Comparison of ENCODE assay signal across 15 cellular contexts in genomic region chr13:73365240-73365639, GRCh38.
DNase-seq lines count a peak whose midpoint lies in the region; ATAC-seq and TF ChIP-seq lines count a peak whose summit lies in the region.
"Had no signal": no experiment of that assay in that cellular context is flagged by ENCODE, and none has a peak within 500 bp of the region (broad histone marks: within the 10 kb centered on the region; RNA-seq: fewer than 3 reads in every experiment).

No MANE protein-coding gene starts in this region.

- H4K20me1 ChIP-seq in PC-3 (ENCODE audit: low read length): no peaks in the 10 kb centered on the region
- H4K20me1 ChIP-seq in GM23248 (ENCODE audit: insufficient read depth): no peaks in the 10 kb centered on the region

- H3K9ac ChIP-seq in PC-3 (ENCODE audit: low read length) (peak overlapping the region; percentile 62), GM23248 (no peak overlapping the region)

- peak; percentile 45 for ATAC-seq in PC-3

- peak overlapping the region; percentile 55 for H2AFZ ChIP-seq in PC-3 (ENCODE audit: low read length)
- H2AFZ ChIP-seq in GM23248: no peak overlapping the region

- H3K4me2 ChIP-seq in PC-3 (ENCODE audit: low read length) (peak overlapping the region; percentile 62), GM23248 (ENCODE audit: unreplicated experiment) (no peak overlapping the region)

- H3K79me2 ChIP-seq in PC-3 (ENCODE audit: low read length) (no peaks in the 10 kb centered on the region), GM23248 (ENCODE audit: insufficient read depth) (no peaks in the 10 kb centered on the region)

- H3K4me3 Mint-ChIP-seq in Calu3 (ENCODE audit: low read depth, unreplicated experiment): peak overlapping the region; percentile 19
- H3K4me3 Mint-ChIP-seq: neural crest cell had no signal

- H3K27ac ChIP-seq in PC-3 (ENCODE audit: low read length): peak overlapping the region; percentile 87
- H3K27ac ChIP-seq in GM23248: no peak overlapping the region
- H3K27ac ChIP-seq: tibial artery had no signal

- TF ChIP-seq CTCF in Calu3 (IDR thresholded peaks at IDR 0.05; ENCODE audit: unreplicated experiment): no peak
- no peak for TF ChIP-seq CTCF in PC-3 (conservative IDR thresholded peaks at IDR 0.05; ENCODE audit: low read depth, low read length)

- WGBS in GM23248 (ENCODE audit: low coverage in 1 of 2, low lambda C conversion rate in 2 of 2, missing lambda C conversion rate in 2 of 2), 2 experiments: 24 to 30% methylated on average over 3 of the region's 3 CpGs

- DNase-seq in Calu3 (peak; percentile 14), NCI-H128 (lab: John Stamatoyannopoulos, UW; ENCODE audit: unreplicated experiment) (peak; percentile 71), PC-3 (peak; percentile 17), left kidney (ENCODE audit: low read depth, low spot score) (peak; percentile 66), NCI-H524 (lab: John Stamatoyannopoulos, UW) (no peak), activated gamma-delta T cell treated with Interleukin-2 at 50 U/mL for 16 hours (no peak), SHP77 (lab: John Stamatoyannopoulos, UW) (no peak), GM23248 (no peak)
- DNase-seq: activated naive CD4-positive, alpha-beta T cell treated with anti-CD3 and anti-CD28 coated beads, Interleukin-2, amount 50 U/mL, for 16 hours; effector CD8-positive, alpha-beta T cell; NCI-H526 treated with DMSO at 0.1 percent for 48 hours; retina; SHP77 treated with DMSO at 0.1 percent for 48 hours; tibial artery had no signal

- peaks cover 6% of the 10 kb centered on the region for H3K36me3 Mint-ChIP-seq in Calu3 (ENCODE audit: insufficient read depth, unreplicated experiment)

- POLR2A ChIA-PET in PC-3 (lab: Charles Lee; ENCODE audit: unreplicated experiment): no interaction called here

- H3K9me3 ChIP-seq in PC-3 (ENCODE audit: low read length) (no peaks in the 10 kb centered on the region), GM23248 (ENCODE audit: low read depth) (no peaks in the 10 kb centered on the region)
- H3K9me3 ChIP-seq: tibial artery had no signal

- H3K4me1 ChIP-seq in PC-3 (ENCODE audit: insufficient read depth, low read length) (peaks cover 27% of the 10 kb centered on the region), GM23248 (ENCODE audit: insufficient read depth) (no peaks in the 10 kb centered on the region)
- H3K4me1 ChIP-seq: tibial artery had no signal

- no peaks in the 10 kb centered on the region for H3K9me3 Mint-ChIP-seq in Calu3 (ENCODE audit: low read depth, unreplicated experiment)
- H3K9me3 Mint-ChIP-seq: neural crest cell had no signal

- in situ Hi-C loops in GM23248 (cut with MboI): no loop called here

- BruUV-seq in Calu3 (replicated peaks; lab: Mats Ljungman, UMichigan) (TSS peak; percentile 46), PC-3 (replicated peaks; lab: Mats Ljungman, UMichigan) (no TSS peak)

- H3K4me1 Mint-ChIP-seq in Calu3 (ENCODE audit: low read depth, unreplicated experiment): no peaks in the 10 kb centered on the region
- H3K4me1 Mint-ChIP-seq: neural crest cell had no signal

- H3K4me3 ChIP-seq in PC-3 (ENCODE audit: low read length) (no peak overlapping the region), GM23248 (no peak overlapping the region)
- H3K4me3 ChIP-seq: tibial artery had no signal

- intact Hi-C loops in Calu3 (cut with micrococcal nuclease; ENCODE audit: unreplicated experiment): loop anchor here (2.0 to 5.0 kb wide), 3 partner anchors 38 to 198 kb away; no protein-coding TSS in a partner anchor
- intact Hi-C loops in PC-3 (cut with micrococcal nuclease): no loop called here

- CTCF ChIA-PET in Calu3 (lab: Charles Lee): interaction anchor here (0.7 kb wide), 2 partner anchors 56 to 384 kb away, joined by 3 read pairs; no protein-coding TSS in a partner anchor
- CTCF ChIA-PET in PC-3 (lab: Charles Lee): no interaction called here

- H3K9me2 ChIP-seq in PC-3 (replicated peaks; ENCODE audit: low read length) (no peaks in the 10 kb centered on the region), GM23248 (ENCODE audit: insufficient read depth) (no peaks in the 10 kb centered on the region)

- no peak overlapping the region for H3K27ac Mint-ChIP-seq in Calu3 (ENCODE audit: unreplicated experiment)

- H3K27me3 ChIP-seq in PC-3 (ENCODE audit: low read length) (no peaks in the 10 kb centered on the region), GM23248 (replicated peaks; ENCODE audit: insufficient read depth) (0 out of 2 replicates have a peak, but pooled peaks cover 19% of the 10 kb centered on the region)
- H3K27me3 ChIP-seq: tibial artery had no signal

- H3K36me3 ChIP-seq in PC-3 (ENCODE audit: low read depth, low read length) (no peaks in the 10 kb centered on the region), GM23248 (ENCODE audit: low read depth) (no peaks in the 10 kb centered on the region)
- H3K36me3 ChIP-seq: tibial artery had no signal

- H3K27me3 Mint-ChIP-seq in Calu3 (ENCODE audit: unreplicated experiment): no peaks in the 10 kb centered on the region

- H3F3A ChIP-seq in PC-3 (ENCODE audit: low read length, unreplicated experiment) (no peaks in the 10 kb centered on the region), GM23248 (ENCODE audit: insufficient read depth) (no peaks in the 10 kb centered on the region)

Comparison
In these comparisons a context has a peak if more than half of its experiments do, and no peak if none do; other contexts are left out.
1. DNase-seq: peak in Calu3 (single experiment), NCI-H128 (single experiment), PC-3 (single experiment) and left kidney (single experiment); none in NCI-H524 (0 of 2), activated gamma-delta T cell treated with Interleukin-2 at 50 U/mL for 16 hours (single experiment), SHP77 (0 of 2) and GM23248 (single experiment).